ENCODE assay signal across 9 cellular contexts in the genomic region with DNA sequence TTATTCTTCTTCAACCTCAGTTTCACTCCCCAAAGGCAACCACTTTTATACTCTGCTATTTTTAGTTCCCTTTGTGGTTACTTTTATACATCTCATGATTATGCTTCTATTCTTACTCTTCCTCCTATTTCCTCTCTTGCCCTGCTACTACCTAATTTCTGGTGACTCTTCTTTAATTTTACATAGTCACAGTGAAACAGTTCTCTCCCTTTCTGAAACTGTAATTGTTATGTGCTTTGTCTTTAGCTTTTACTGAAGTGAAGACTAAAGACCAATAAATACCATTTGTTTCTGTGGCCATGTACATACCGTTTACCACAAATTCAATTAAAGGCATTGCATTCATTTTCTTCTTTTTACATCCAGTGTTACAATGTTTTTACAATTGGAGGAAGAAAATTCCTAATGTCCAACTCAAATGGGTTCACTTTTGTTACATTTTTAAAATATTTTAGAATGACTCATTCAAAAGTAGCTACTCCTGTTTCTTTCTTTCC.
DNase-seq lines count a peak whose midpoint lies in the region; ATAC-seq and TF ChIP-seq lines count a peak whose summit lies in the region.
"Had no signal": no experiment of that assay in that cellular context is flagged by ENCODE, and none has a peak within 500 bp of the region (broad histone marks: within the 10 kb centered on the region; RNA-seq: fewer than 3 reads in every experiment).

No MANE protein-coding gene starts in this region.

- no peak for TF ChIP-seq POLR2A in uterus (IDR thresholded peaks at IDR 0.05)

- H3K27me3 Mint-ChIP-seq in activated CD4-positive, alpha-beta T cell treated with anti-CD3 and anti-CD28 coated beads, Interleukin-2, amount 10 ng/mL, durations not matched to agents 24 days and 14 days, result no peaks in the 10 kb centered on the region

- TF ChIP-seq CTCF in AG10803 (conservative IDR thresholded peaks at IDR 0.05; ENCODE audit: low read length) (no peak), GM20000 (IDR thresholded peaks at IDR 0.05; ENCODE audit: extremely low read depth, missing control alignments) (no peak), astrocyte of the cerebellum (IDR thresholded peaks at IDR 0.05; ENCODE audit: low read depth, low read length, missing control alignments) (no peak), uterus (IDR thresholded peaks at IDR 0.05) (no peak)

- H3K4me1 Mint-ChIP-seq in activated CD4-positive, alpha-beta T cell treated with anti-CD3 and anti-CD28 coated beads, Interleukin-2, amount 10 ng/mL, durations not matched to agents 24 days and 14 days, result peaks cover 2% of the 10 kb centered on the region

- no peaks in the 10 kb centered on the region for H3K36me3 ChIP-seq in uterus

- H3K4me1 ChIP-seq in uterus, result no peaks in the 10 kb centered on the region

- no peaks in the 10 kb centered on the region for H3K36me3 Mint-ChIP-seq in activated CD4-positive, alpha-beta T cell treated with anti-CD3 and anti-CD28 coated beads, Interleukin-2, amount 10 ng/mL, durations not matched to agents 24 days and 14 days (ENCODE audit: low read depth)

- no peak overlapping the region for H3K27ac Mint-ChIP-seq in activated CD4-positive, alpha-beta T cell treated with anti-CD3 and anti-CD28 coated beads, Interleukin-2, amount 10 ng/mL, durations not matched to agents 24 days and 14 days
- H3K27ac Mint-ChIP-seq: endodermal cell had no signal

- H3K4me3 ChIP-seq in AG10803 (ENCODE audit: low read length), result no peak overlapping the region
- H3K4me3 ChIP-seq in astrocyte of the cerebellum (ENCODE audit: low read depth, low read length), result no peak overlapping the region
- no peak overlapping the region for H3K4me3 ChIP-seq in uterus

- H3K9me3 Mint-ChIP-seq in activated CD4-positive, alpha-beta T cell treated with anti-CD3 and anti-CD28 coated beads, Interleukin-2, amount 10 ng/mL, durations not matched to agents 24 days and 14 days, result no peaks in the 10 kb centered on the region
- H3K9me3 Mint-ChIP-seq: endodermal cell had no signal

- H3K9me3 ChIP-seq in uterus, result no peaks in the 10 kb centered on the region

- peak; percentile 90 for DNase-seq in AG10803 (ENCODE audit: low read depth)
- DNase-seq in GM20000 (ENCODE audit: low spot score), result peak; percentile 32
- DNase-seq in astrocyte of the cerebellum (ENCODE audit: low read depth), result peak; percentile 64
- no peak for DNase-seq in uterus
- no peak for DNase-seq in dermis blood vessel endothelial cell
- DNase-seq in activated CD4-positive, alpha-beta T cell treated with anti-CD3 and anti-CD28 coated beads, Interleukin-2, amount 10 ng/mL, durations not matched to agents 24 days and 14 days, result no peak
- no peak for DNase-seq in G401 (ENCODE audit: low spot score)
- DNase-seq: endodermal cell had no signal

- peak; percentile 99 for ATAC-seq in HG03432 (IDR thresholded peaks at IDR 0.05; ENCODE audit: unreplicated experiment)

- no peaks in the 10 kb centered on the region for H3K27me3 ChIP-seq in uterus

- in situ Hi-C loops in astrocyte of the cerebellum (cut with HindIII; ENCODE audit: low sequenced_read_pairs), result no loop called here
- in situ Hi-C loops in G401 (cut with HindIII; ENCODE audit: low sequenced_read_pairs), result no loop called here

- intact Hi-C loops in uterus (cut with DNase I; ENCODE audit: low total_unique reads), result no loop called here
- intact Hi-C loops in activated CD4-positive, alpha-beta T cell treated with anti-CD3 and anti-CD28 coated beads, Interleukin-2, amount 10 ng/mL, durations not matched to agents 24 days and 14 days (cut with micrococcal nuclease), result no loop called here

- no peak overlapping the region for H3K27ac ChIP-seq in uterus

- H3K4me3 Mint-ChIP-seq in activated CD4-positive, alpha-beta T cell treated with anti-CD3 and anti-CD28 coated beads, Interleukin-2, amount 10 ng/mL, durations not matched to agents 24 days and 14 days, result no peak overlapping the region
- H3K4me3 Mint-ChIP-seq: endodermal cell had no signal

Comparison
In these comparisons a context has a peak if more than half of its experiments do, and no peak if none do; other contexts are left out.
1. DNase-seq: peak in AG10803 (single experiment), GM20000 (single experiment) and astrocyte of the cerebellum (single experiment); none in uterus (0 of 2), dermis blood vessel endothelial cell (single experiment), activated CD4-positive, alpha-beta T cell treated with anti-CD3 and anti-CD28 coated beads, Interleukin-2, amount 10 ng/mL, durations not matched to agents 24 days and 14 days (single experiment) and G401 (single experiment).